ENCODE assay signal across 8 cellular contexts in the genomic region with DNA sequence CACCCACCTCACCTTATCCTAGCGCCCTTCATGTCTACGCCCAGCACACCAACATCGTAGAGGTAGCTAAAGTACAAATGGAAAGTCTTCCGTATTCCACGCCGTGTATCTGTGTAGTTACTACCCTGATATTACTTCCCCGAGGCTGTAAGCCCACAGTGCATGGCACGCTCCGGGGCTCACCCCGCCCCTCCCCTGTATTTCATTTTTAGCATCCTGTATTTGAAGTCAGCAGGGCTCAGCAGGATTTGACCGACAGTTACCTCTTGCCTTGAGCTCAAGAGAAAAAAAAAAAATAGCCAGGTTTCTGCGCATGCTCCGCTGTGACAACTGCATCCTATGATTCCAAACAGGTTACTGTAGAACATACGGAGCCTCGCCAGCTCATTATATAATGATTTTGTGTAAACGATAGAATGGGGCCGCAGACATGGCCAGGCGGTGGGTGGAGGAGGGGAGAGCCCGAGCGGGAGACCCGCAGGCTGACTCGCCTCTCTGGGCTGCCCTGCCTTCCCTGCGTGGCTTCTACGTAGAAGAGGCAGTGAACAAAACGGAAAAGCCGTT. TPM values are rescaled to one million over a fixed set of nuclear protein-coding genes. Genes with fewer than 3 reads are reported as not detected.
DNase-seq lines count a peak whose midpoint lies in the region; ATAC-seq, FAIRE-seq and TF ChIP-seq lines count a peak whose summit lies in the region.

No MANE protein-coding gene starts in this region.

- peaks cover 0 to 2% of the 10 kb centered on the region in 2 donors for H3K27me3 ChIP-seq in small intestine (ENCODE audit: control insufficient read depth in 2 of 2, insufficient read depth in 2 of 2, low read length in 2 of 2)

- peak; percentile 47 for FAIRE-seq in kidney (lab: Jason Lieb, UNC)
- no peak for FAIRE-seq in small intestine (lab: Jason Lieb, UNC)

- H3K4me1 ChIP-seq in kidney (ENCODE audit: control insufficient read depth in 1 of 2, insufficient read depth in 1 of 2, low read depth in 1 of 2, low read length in 2 of 2), result peaks cover 2 to 5% of the 10 kb centered on the region in 2 donors
- peaks cover 0 to 2% of the 10 kb centered on the region in 2 donors for H3K4me1 ChIP-seq in small intestine (ENCODE audit: control insufficient read depth in 2 of 2, insufficient read depth in 1 of 2, low read depth in 1 of 2, low read length in 1 of 2)

- H3K9ac ChIP-seq in kidney (ENCODE audit: low read length in 2 of 2), result peak overlapping the region; percentile 54 to 70

- H3K36me3 ChIP-seq in kidney (ENCODE audit: control insufficient read depth in 1 of 2, insufficient read depth in 2 of 2, low read length in 2 of 2) (no peaks in the 10 kb centered on the region), small intestine (ENCODE audit: control insufficient read depth in 2 of 2, insufficient read depth in 2 of 2, low read length in 2 of 2) (no peaks in the 10 kb centered on the region)

- H3K27ac ChIP-seq in kidney (ENCODE audit: low read depth in 2 of 2, low read length in 2 of 2) (peak overlapping the region; percentile 49 to 57), small intestine (ENCODE audit: low read depth in 1 of 2, low read length in 1 of 2) (peak overlapping the region; percentile 76 to 88)

- DNase-seq in AG20443 (ENCODE audit: low spot score), result peak; percentile 43
- DNase-seq in NCI-H187 (lab: John Stamatoyannopoulos, UW), result peak; percentile 65 to 77
- peak; percentile 90 for DNase-seq in cerebellum (ENCODE audit: low spot score)
- DNase-seq in kidney, result peak; percentile 79
- DNase-seq in small intestine, result peak; percentile 90
- no peak for DNase-seq in DMS114 treated with DMSO at 0.1 percent for 48 hours (lab: John Stamatoyannopoulos, UW; ENCODE audit: unreplicated experiment)

- WGBS in small intestine, 3 donors, result 2 to 4% (median 2%) methylated on average over 26 of the region's 26 CpGs

- intact Hi-C loops in kidney (cut with DNase I), result no loop called here

- H3K4me3 ChIP-seq in kidney (ENCODE audit: low read length in 2 of 2), result peak overlapping the region; percentile 59 to 80
- H3K4me3 ChIP-seq in small intestine (ENCODE audit: low read depth in 1 of 2, low read length in 2 of 2), result peak overlapping the region; percentile 55 to 83

- TF ChIP-seq CTCF in kidney (IDR thresholded peaks at IDR 0.05; ENCODE audit: borderline replicate concordance, extremely low read depth, insufficient read depth), result no peak

- no peaks in the 10 kb centered on the region for H3K9me3 ChIP-seq in kidney (ENCODE audit: control insufficient read depth in 1 of 2, low read length in 2 of 2)
- no peaks in the 10 kb centered on the region for H3K9me3 ChIP-seq in small intestine (ENCODE audit: control insufficient read depth, low read depth)

- ATAC-seq in GM19351 (IDR thresholded peaks at IDR 0.05; ENCODE audit: unreplicated experiment), result peak; percentile 53
- peak; percentile 69 to 72 for ATAC-seq in activated CD4-positive, CD25-positive, alpha-beta regulatory T cell treated with anti-CD3 and anti-CD28 coated beads, Interleukin-2, amount 50 U/mL, for 24 hours

RNA-seq across cellular contexts. Expression of a gene that starts 1.3 kb away (rescaled TPM):
- total RNA-seq in cerebellum (14.2 TPM), kidney (27.6 TPM)
- polyA plus RNA-seq in kidney (ENCODE audit: insufficient read depth, low read depth, low replicate concordance) (5.6 TPM), small intestine (10 to 100 TPM; 12.4 to 46.5 (median 30.0) TPM)
